ENCODE assay signal across 8 cellular contexts in the genomic region with DNA sequence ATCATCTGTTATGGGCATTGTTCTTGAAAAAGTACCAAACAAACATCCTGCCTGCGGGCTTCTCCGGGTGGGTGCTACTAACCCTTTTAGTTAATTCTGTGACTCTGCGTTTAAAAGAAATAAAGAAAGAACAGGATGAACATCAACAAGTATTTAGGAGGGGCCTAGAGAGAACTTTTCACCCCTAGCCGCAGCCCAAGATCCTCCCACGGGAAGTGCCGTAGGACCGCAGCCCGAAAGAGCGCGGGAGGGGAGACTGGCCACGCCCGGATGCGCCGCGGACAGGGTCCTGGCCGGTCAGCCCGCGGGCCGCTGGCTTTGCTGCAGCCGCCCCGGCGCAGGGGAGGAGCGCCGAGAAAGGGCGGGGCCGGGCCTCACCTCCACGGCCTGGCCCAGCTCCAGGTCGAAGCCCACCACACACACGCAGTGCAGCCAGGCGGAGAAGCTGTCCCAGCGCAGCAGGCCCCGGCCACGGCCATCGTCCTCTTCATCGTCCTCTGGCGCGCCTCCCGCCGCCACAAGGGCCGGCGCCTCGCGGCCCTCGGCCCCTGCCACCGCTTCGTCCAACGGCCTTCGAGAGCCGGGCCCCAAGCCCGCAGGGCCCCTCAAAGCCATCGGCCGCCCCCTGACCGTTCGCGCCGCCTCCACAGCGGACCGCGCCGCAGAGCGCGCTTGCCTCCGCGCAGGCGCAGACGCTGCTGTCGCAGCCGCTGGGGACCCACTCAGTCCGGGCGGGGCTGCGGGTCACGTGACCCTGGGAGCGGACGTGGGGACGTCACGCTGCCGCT. TPM values are rescaled to one million over a fixed set of nuclear protein-coding genes. Genes with fewer than 3 reads are reported as not detected.
A peak's percentile ranks its signal among the peaks of the same experiment; 100 is the strongest.
DNase-seq lines count a peak whose midpoint lies in the region; ATAC-seq, FAIRE-seq and TF ChIP-seq lines count a peak whose summit lies in the region.

A gene with protein sequence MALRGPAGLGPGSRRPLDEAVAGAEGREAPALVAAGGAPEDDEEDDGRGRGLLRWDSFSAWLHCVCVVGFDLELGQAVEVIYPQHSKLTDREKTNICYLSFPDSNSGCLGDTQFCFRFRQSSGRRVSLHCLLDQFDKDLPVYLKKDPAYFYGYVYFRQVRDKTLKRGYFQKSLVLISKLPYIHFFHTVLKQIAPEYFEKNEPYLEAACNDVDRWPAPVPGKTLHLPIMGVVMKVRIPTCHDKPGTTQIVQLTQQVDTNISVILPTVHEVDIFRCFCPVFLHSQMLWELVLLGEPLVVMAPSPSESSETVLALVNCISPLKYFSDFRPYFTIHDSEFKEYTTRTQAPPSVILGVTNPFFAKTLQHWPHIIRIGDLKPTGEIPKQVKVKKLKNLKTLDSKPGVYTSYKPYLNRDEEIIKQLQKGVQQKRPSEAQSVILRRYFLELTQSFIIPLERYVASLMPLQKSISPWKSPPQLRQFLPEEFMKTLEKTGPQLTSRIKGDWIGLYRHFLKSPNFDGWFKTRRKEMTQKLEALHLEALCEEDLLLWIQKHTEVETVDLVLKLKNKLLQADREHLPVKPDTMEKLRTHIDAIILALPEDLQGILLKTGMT (minus strand): TSS at position 674 of the 788 bp plus-strand sequence. CDS start 59 bp downstream, at position 615.

- no peak within 1 kb of the TSS for H2BK20ac ChIP-seq in H1 (ENCODE audit: low read length)

- H3K27ac Mint-ChIP-seq in activated CD8-positive, alpha-beta memory T cell treated with anti-CD3 and anti-CD28 coated beads, Interleukin-2, amount 10 ng/mL, durations not matched to agents 7 days and 5 days = peak within 1 kb of the TSS; percentile 93

- H2BK12ac ChIP-seq in H1 (ENCODE audit: low read depth, low read length) = no peak within 1 kb of the TSS

- no peak for TF ChIP-seq CTCF in H1 (IDR thresholded peaks at IDR 0.05; ENCODE audit: control extremely low read depth in 1 of 3, insufficient read depth in 1 of 3, low read depth in 1 of 3, low read length in 3 of 3)

- H3K14ac ChIP-seq in H1 (ENCODE audit: insufficient read length) = no peak within 1 kb of the TSS

- H2AFZ ChIP-seq in H1 (ENCODE audit: low read length) = 0 out of 2 replicates have a peak within 1 kb of the TSS, but pooled peaks have one; percentile 4

- ATAC-seq in GM21360 (IDR thresholded peaks at IDR 0.05; ENCODE audit: unreplicated experiment) = peak; percentile 76
- peak; percentile 87 for ATAC-seq in activated CD8-positive, alpha-beta memory T cell treated with anti-CD3 and anti-CD28 coated beads, Interleukin-2, amount 10 ng/mL, durations not matched to agents 7 days and 5 days

- peak in 1 of 2 experiments; percentile 96; a peak in 2 of 3 replicates for TF ChIP-seq POLR2A in H1 (IDR thresholded peaks at IDR 0.05; ENCODE audit: control extremely low read depth in 1 of 2, low read depth in 2 of 2, low read length in 2 of 2)

- CTCF ChIA-PET in activated CD8-positive, alpha-beta memory T cell treated with anti-CD3 and anti-CD28 coated beads, Interleukin-2, amount 10 ng/mL, durations not matched to agents 7 days and 5 days (lab: Charles Lee) = interaction anchor here (0.6 to 1.4 kb wide), 5 partner anchors 9 to 985 kb away, joined by 3 to 5 read pairs (median 4); a partner anchor contains a TSS
- CTCF ChIA-PET in H1 (lab: Charles Lee; ENCODE audit: partially characterized antibody) = no interaction called here

- peaks cover 31% of the 10 kb centered on the region for H3K4me1 Mint-ChIP-seq in activated CD8-positive, alpha-beta memory T cell treated with anti-CD3 and anti-CD28 coated beads, Interleukin-2, amount 10 ng/mL, durations not matched to agents 7 days and 5 days

- no peak for FAIRE-seq in H1 (lab: Jason Lieb, UNC)

- H3K4me2 ChIP-seq in H1 (ENCODE audit: insufficient read depth in 1 of 2, low read depth in 2 of 2, low read length in 2 of 2) (peak within 1 kb of the TSS; percentile 71 to 82), mesendoderm (ENCODE audit: low read length) (peak within 1 kb of the TSS; percentile 67)

- WGBS in H1 (ENCODE audit: extremely low coverage in 1 of 2, insufficient coverage in 1 of 2, insufficient read length in 1 of 2, insufficient replicate concordance in 2 of 2, low coverage in 1 of 2, low lambda C conversion rate in 2 of 2, missing lambda C conversion rate in 1 of 2), 2 experiments = 1% methylated on average over 54 of the region's 77 CpGs; no CpG with 5 or more reads in 1 of the 2 experiments
- no CpG with 5 or more reads among the region's 77 CpGs for WGBS in mesendoderm (ENCODE audit: extremely low coverage, insufficient coverage, low lambda C conversion rate)

- H3K9ac ChIP-seq in H1 (replicated peaks in 1 of 4; ENCODE audit: extremely low read depth in 1 of 4, low read depth in 3 of 4, low read length in 3 of 4) = peak within 1 kb of the TSS; percentile 81 to 94 (median 88)
- H3K9ac ChIP-seq in mesendoderm (ENCODE audit: low read length) = peak within 1 kb of the TSS; percentile 97

- H3K79me2 ChIP-seq in H1 (ENCODE audit: control insufficient read depth in 1 of 2, insufficient read depth in 2 of 2, low read length in 2 of 2) = peaks cover 0 to 37% of the 10 kb centered on the region in 2 experiments; a peak in 2 of 4 replicates
- H3K79me2 ChIP-seq in mesendoderm (ENCODE audit: control insufficient read depth, insufficient read depth, low read length) = peaks cover 16% of the 10 kb centered on the region

- H3K36me3 ChIP-seq in H1 (ENCODE audit: control insufficient read depth in 2 of 4, insufficient read depth in 4 of 4, low read length in 3 of 4) (no peaks in the 10 kb centered on the region), mesendoderm (ENCODE audit: control insufficient read depth, insufficient read depth, low read length) (no peaks in the 10 kb centered on the region)

- no peak within 1 kb of the TSS for H2AK5ac ChIP-seq in H1 (ENCODE audit: low read depth, low read length)
- H2AK5ac ChIP-seq in mesendoderm (ENCODE audit: low read length) = no peak within 1 kb of the TSS

- no peaks in the 10 kb centered on the region for H3K9me3 ChIP-seq in H1 (ENCODE audit: insufficient read depth in 2 of 2, low read depth in 1 of 2, low read length in 1 of 2)

- no peaks in the 10 kb centered on the region for H3K27me3 ChIP-seq in H1 (replicated peaks in 1 of 4; ENCODE audit: control insufficient read depth in 3 of 4, extremely low read depth in 1 of 4, insufficient read depth in 3 of 4, low read length in 3 of 4)
- H3K27me3 ChIP-seq in mesendoderm (ENCODE audit: insufficient read depth, low read length, poor library complexity) = no peaks in the 10 kb centered on the region

- no peaks in the 10 kb centered on the region; the same call in 1 of the 2 replicates for H3K23me2 ChIP-seq in H1 (ENCODE audit: low read depth, low read length)

- H3K4me3 ChIP-seq in H1 (ENCODE audit: extremely low read depth in 1 of 4, insufficient read depth in 2 of 4, low read depth in 3 of 4, low read length in 4 of 4) (peak within 1 kb of the TSS; percentile 61 to 90 (median 78)), mesendoderm (ENCODE audit: low read length) (peak within 1 kb of the TSS; percentile 87)

- peaks cover 0 to 5% (median under 1%) of the 10 kb centered on the region in 4 experiments; a peak in 4 of 7 replicates for H3K4me1 ChIP-seq in H1 (replicated peaks in 1 of 4; ENCODE audit: control insufficient read depth in 3 of 4, insufficient read depth in 4 of 4, low read length in 3 of 4)
- no peaks in the 10 kb centered on the region for H3K4me1 ChIP-seq in mesendoderm (ENCODE audit: control insufficient read depth, low read depth, low read length)

- H3K36me3 Mint-ChIP-seq in activated CD8-positive, alpha-beta memory T cell treated with anti-CD3 and anti-CD28 coated beads, Interleukin-2, amount 10 ng/mL, durations not matched to agents 7 days and 5 days = peaks cover 5% of the 10 kb centered on the region

- peak within 1 kb of the TSS; percentile 41 for H4K5ac ChIP-seq in H1 (ENCODE audit: insufficient read length, low read depth, low read length)
- H4K5ac ChIP-seq in mesendoderm (ENCODE audit: low read length) = no peak within 1 kb of the TSS

- no peak within 1 kb of the TSS for H3K23ac ChIP-seq in H1 (ENCODE audit: insufficient read length)
- no peak within 1 kb of the TSS for H3K23ac ChIP-seq in mesendoderm (ENCODE audit: low read length)

- TF ChIP-seq EP300 in H1 (IDR thresholded peaks at IDR 0.05; ENCODE audit: borderline replicate concordance in 1 of 2, low read depth in 2 of 2, low read length in 2 of 2) = no peak

- H3K27ac ChIP-seq in H1 (ENCODE audit: low read depth, low read length) (peak within 1 kb of the TSS; percentile 88), mesendoderm (ENCODE audit: low read depth, low read length) (peak within 1 kb of the TSS; percentile 98)

- H4K91ac ChIP-seq in H1 (replicated peaks; ENCODE audit: insufficient read length, low read length) = no peak within 1 kb of the TSS

- H3K27me3 Mint-ChIP-seq in activated CD8-positive, alpha-beta memory T cell treated with anti-CD3 and anti-CD28 coated beads, Interleukin-2, amount 10 ng/mL, durations not matched to agents 7 days and 5 days = no peaks in the 10 kb centered on the region

- DNase-seq in COR-L47 (lab: John Stamatoyannopoulos, UW) (peak; percentile 80), HT1080 (ENCODE audit: low read depth) (peak; percentile 94), NOMO-1 treated with dmso at 0.1 percent for 144 hours (lab: John Stamatoyannopoulos, UW; ENCODE audit: unreplicated experiment) (peak; percentile 89), H1 (ENCODE audit: low read depth in 1 of 2, low spot score in 2 of 2) (peak; percentile 78 to 93), mesendoderm (peak; percentile 95)
- DNase-seq in activated CD8-positive, alpha-beta memory T cell treated with anti-CD3 and anti-CD28 coated beads, Interleukin-2, amount 10 ng/mL, durations not matched to agents 7 days and 5 days = peak; percentile 98
- peak; percentile 94 for DNase-seq in stimulated activated CD8-positive, alpha-beta memory T cell treated with anti-CD3 and anti-CD28 coated beads, Interleukin-12 subunit alpha, Interleukin-12 subunit beta, amount 100 ng/mL, for 4 hours (ENCODE audit: low read depth)

- H4K20me1 ChIP-seq in H1 (replicated peaks in 1 of 2; ENCODE audit: control insufficient read depth in 1 of 2, insufficient read depth in 2 of 2, low read length in 2 of 2) = no peaks in the 10 kb centered on the region

- POLR2A ChIA-PET in H1 (lab: Charles Lee; ENCODE audit: partially characterized antibody) = interaction anchor here (0.7 to 2.2 kb wide), 15 partner anchors 9 to 166 kb away, joined by 3 to 12 read pairs (median 4); a partner anchor contains a TSS

- no peaks in the 10 kb centered on the region for H3K9me3 Mint-ChIP-seq in activated CD8-positive, alpha-beta memory T cell treated with anti-CD3 and anti-CD28 coated beads, Interleukin-2, amount 10 ng/mL, durations not matched to agents 7 days and 5 days (ENCODE audit: low read depth)

- H2BK5ac ChIP-seq in H1 (ENCODE audit: low read depth, low read length) = peak within 1 kb of the TSS; percentile 91; the same call in 1 of the 2 replicates
- peak within 1 kb of the TSS; percentile 83 for H2BK5ac ChIP-seq in mesendoderm (ENCODE audit: low read length)

- H4K8ac ChIP-seq in H1 (ENCODE audit: extremely low read depth, insufficient read depth, low read length) (peak within 1 kb of the TSS; percentile 96; the same call in 1 of the 2 replicates), mesendoderm (ENCODE audit: low read depth, low read length) (no peak within 1 kb of the TSS)

- peak within 1 kb of the TSS; percentile 86 for H3K4me3 Mint-ChIP-seq in activated CD8-positive, alpha-beta memory T cell treated with anti-CD3 and anti-CD28 coated beads, Interleukin-2, amount 10 ng/mL, durations not matched to agents 7 days and 5 days

- no peak for TF ChIP-seq RAD21 in H1 (IDR thresholded peaks at IDR 0.05 in 1 of 2, conservative IDR thresholded peaks at IDR 0.05 in 1 of 2; ENCODE audit: low read depth in 2 of 2, low read length in 2 of 2)

- no peaks in the 10 kb centered on the region for H3K79me1 ChIP-seq in H1 (ENCODE audit: low read depth, low read length)
- peaks cover 5% of the 10 kb centered on the region for H3K79me1 ChIP-seq in mesendoderm (ENCODE audit: low read length)

- H3K4ac ChIP-seq in H1 (replicated peaks; ENCODE audit: insufficient read length, low read depth, low read length) (peak within 1 kb of the TSS; percentile 93), mesendoderm (ENCODE audit: low read depth, low read length) (peak within 1 kb of the TSS; percentile 40)

- H2BK15ac ChIP-seq in H1 (ENCODE audit: low read length) (no peak within 1 kb of the TSS), mesendoderm (replicated peaks; ENCODE audit: low read depth) (no peak within 1 kb of the TSS)

- H3K56ac ChIP-seq in H1 (replicated peaks; ENCODE audit: insufficient read length, low read depth, low read length) (peak within 1 kb of the TSS; percentile 5), mesendoderm (ENCODE audit: low read length) (peak within 1 kb of the TSS; percentile 99)

- H2BK120ac ChIP-seq in H1 (replicated peaks; ENCODE audit: low read depth, low read length) (no peak within 1 kb of the TSS), mesendoderm (ENCODE audit: low read depth, low read length) (no peak within 1 kb of the TSS)

- H3K18ac ChIP-seq in H1 (ENCODE audit: extremely low read depth, low read length) (peak within 1 kb of the TSS; percentile 86), mesendoderm (ENCODE audit: low read length) (peak within 1 kb of the TSS; percentile 29)

RNA-seq across cellular contexts. Expression of the gene that starts here (rescaled TPM):
- total RNA-seq in HT1080 (2014; rRNA removed; shearing (Covaris generic)) = 8.8 and 11.8 TPM in 2 replicates
- 10.4 and 11.4 TPM in 2 replicates for polyA plus RNA-seq in HT1080 (2015; cell fraction: cytosol; rRNA removed)
- 15.6 and 18.1 TPM in 2 replicates for polyA plus RNA-seq in HT1080 (2015; cell fraction: nucleus; rRNA removed)
- total RNA-seq in activated CD8-positive, alpha-beta memory T cell treated with anti-CD3 and anti-CD28 coated beads, Interleukin-2, amount 10 ng/mL, durations not matched to agents 7 days and 5 days = 10 to 100 TPM; 15.7 to 22.3 TPM
- total RNA-seq in H1 (2021; fragmentation: NEBNext Ultra II Directional; extraction: Animal tissue kit (Norgen Biotek cat#: 25700)) = 10.0 and 14.8 TPM in 2 replicates
- 7.3 and 7.8 TPM in 2 replicates for polyA plus RNA-seq in H1 (2011; rRNA removed)
- 5.5 TPM for polyA plus RNA-seq in H1 (2011; cell fraction: cytosol; rRNA removed)
- 3.9 TPM for polyA plus RNA-seq in H1 (2011; cell fraction: nucleus; rRNA removed)
- 5.7 to 13.0 TPM (median 6.9 TPM) in 4 replicates for polyA plus RNA-seq in H1 (2012, experiment 1 of 2)
- polyA plus RNA-seq in H1 (2012, experiment 2 of 2) = 0.94 TPM
- 7.5 TPM for polyA plus RNA-seq in H1 (2013, experiment 1 of 2)
- 7.8 TPM for polyA plus RNA-seq in H1 (2013, experiment 2 of 2)
- 11.8 and 21.9 TPM in 2 replicates for polyA minus RNA-seq in H1 (2011; rRNA and poly(A)+ RNA removed)
- 6.0 TPM for polyA minus RNA-seq in H1 (2011; cell fraction: cytosol; rRNA and poly(A)+ RNA removed)
- 9.7 TPM for polyA minus RNA-seq in H1 (2011; cell fraction: nucleus; rRNA and poly(A)+ RNA removed)
- polyA plus RNA-seq in mesendoderm (2013, experiment 1 of 2) = 10.2 TPM
- 9.0 TPM for polyA plus RNA-seq in mesendoderm (2013, experiment 2 of 2)

Comparison
In these comparisons a context has a peak if more than half of its experiments do, and no peak if none do; other contexts are left out.
1. Peak in every context shown above with its lines: DNase-seq, ATAC-seq, H3K4me3 ChIP-seq and H3K27ac ChIP-seq.